ENCODE assay signal across 18 cellular contexts in genomic region chr11:95456704-95457491, GRCh38.
"Had no signal": no experiment of that assay in that cellular context is flagged by ENCODE, and none has a peak within 500 bp of the region (broad histone marks: within the 10 kb centered on the region; RNA-seq: fewer than 3 reads in every experiment).

No MANE protein-coding gene starts in this region.

- H3K9me3 ChIP-seq: prostate gland, right lobe of liver, spleen, tibial nerve had no signal

- H3K36me3 ChIP-seq: prostate gland, right lobe of liver, spleen, tibial nerve had no signal

- H3K27ac ChIP-seq: hepatocyte, prostate gland, right lobe of liver, spleen had no signal

- H3K27me3 ChIP-seq: hepatocyte, right lobe of liver, spleen, tibial nerve had no signal

- ATAC-seq: activated T-cell treated with anti-CD3 and anti-CD28 coated beads, Interleukin-2, amount 50 U/mL, for 72 hours; natural killer cell treated with Interleukin-12 subunit alpha and Interleukin-12 subunit beta and Interleukin-15 and Interleukin-18, amount 100 ng/mL, for 72 hours; stimulated activated naive B cell treated with anti-CD40 and anti-IgM and Interleukin-4, amounts not matched to agents 10 μg/mL and 1 μg/mL and 100 μg/mL, for 72 hours had no signal

- DNase-seq: activated CD4-positive, alpha-beta T cell treated with anti-CD3 and anti-CD28 coated beads for 1 hour; activated CD4-positive, alpha-beta T cell treated with anti-CD3 and anti-CD28 coated beads, Interleukin-2, amount 50 U/mL, for 48 hours; activated gamma-delta T cell treated with Interleukin-2 at 50 U/mL for 16 hours; activated naive CD8-positive, alpha-beta T cell treated with anti-CD3 and anti-CD28 coated beads for 36 hours; activated T-cell treated with anti-CD3 and anti-CD28 coated beads, Interleukin-2, amount 50 U/mL, for 72 hours; anterior cingulate cortex; caudate nucleus; cortex of kidney; effector CD8-positive, alpha-beta T cell; mammary epithelial cell; right lobe of liver; spleen; stimulated activated CD4-positive, alpha-beta T cell treated with anti-CD3 and anti-CD28 coated beads, Interleukin-1b, Interleukin-23, amount 100 ng/mL, for 48 hours; stimulated activated naive B cell treated with anti-CD40 and anti-IgM and Interleukin-4, amounts not matched to agents 10 μg/mL and 1 μg/mL and 100 μg/mL, for 72 hours had no signal

- H3K4me1 ChIP-seq: prostate gland, right lobe of liver had no signal

- H3K4me3 ChIP-seq: hepatocyte, prostate gland, right lobe of liver, spleen, tibial nerve had no signal
